1 cellular context compared by ENCODE assay signal in genomic region chr13:46675016-46675415, GRCh38.
TF ChIP-seq lines count a peak whose summit lies in the region.

No MANE protein-coding gene starts in this region.

TF ChIP-seq in HEK293, 187 proteins besides CTCF, POLR2A, EP300 and RAD21 (continued from another document and continues in another):
- TF ChIP-seq ZBTB26 (tag by site-specific recombination; optimal IDR thresholded peaks at IDR 0.05) (no peak), ZNF26 (tag by site-specific recombination; IDR thresholded peaks at IDR 0.05) (no peak), ZNF335 (tag by site-specific recombination; conservative IDR thresholded peaks at IDR 0.05) (no peak), ZNF133 (tag by site-specific recombination; IDR thresholded peaks at IDR 0.05) (no peak), ZNF610 (tag by site-specific recombination; IDR thresholded peaks at IDR 0.05; ENCODE audit: borderline replicate concordance) (peak; percentile 41; the same call in 1 of the 2 replicates), ZNF37A (tag by site-specific recombination; IDR thresholded peaks at IDR 0.05) (no peak), OSR2 (tag by site-specific recombination; IDR thresholded peaks at IDR 0.05) (peak; percentile 95), ZNF184 (tag by site-specific recombination; IDR thresholded peaks at IDR 0.05) (no peak; the same call in 1 of the 2 replicates), ZBTB49 (tag by site-specific recombination; IDR thresholded peaks at IDR 0.05; ENCODE audit: low read depth) (0 out of 2 replicates have a peak, but pooled peaks have one; percentile 32), KLF8 (tag by site-specific recombination; IDR thresholded peaks at IDR 0.05) (no peak), ZEB2 (tag by site-specific recombination; IDR thresholded peaks at IDR 0.05) (peak; percentile 94), ZNF791 (tag by site-specific recombination; IDR thresholded peaks at IDR 0.05) (no peak), ZNF660 (tag by site-specific recombination; IDR thresholded peaks at IDR 0.05) (no peak), ZFP69B (tag by site-specific recombination; IDR thresholded peaks at IDR 0.05) (peak; percentile 73), ZNF624 (tag by site-specific recombination; IDR thresholded peaks at IDR 0.05) (no peak), ZNF48 (tag by site-specific recombination; IDR thresholded peaks at IDR 0.05) (no peak), ZBTB44 (tag by site-specific recombination; IDR thresholded peaks at IDR 0.05) (peak; percentile 83), ZSCAN23 (tag by site-specific recombination; IDR thresholded peaks at IDR 0.05) (0 out of 2 replicates have a peak, but pooled peaks have one; percentile 79), ZXDB (tag by site-specific recombination; IDR thresholded peaks at IDR 0.05) (peak; percentile 77), ZNF707 (tag by site-specific recombination; IDR thresholded peaks at IDR 0.05) (no peak), IKZF3 (tag by site-specific recombination; IDR thresholded peaks at IDR 0.05) (peak; percentile 93), OVOL3 (tag by site-specific recombination; IDR thresholded peaks at IDR 0.05) (peak; percentile 95), ZNF664 (tag by site-specific recombination; IDR thresholded peaks at IDR 0.05) (peak; percentile 97), KLF17 (tag by site-specific recombination; IDR thresholded peaks at IDR 0.05) (no peak), ZNF354C (tag by site-specific recombination; IDR thresholded peaks at IDR 0.05; ENCODE audit: borderline replicate concordance, low read depth) (no peak), ZNF221 (tag by site-specific recombination; IDR thresholded peaks at IDR 0.05; ENCODE audit: borderline replicate concordance) (no peak), ZNF514 (tag by site-specific recombination; IDR thresholded peaks at IDR 0.05) (no peak), KLF10 (tag by site-specific recombination; IDR thresholded peaks at IDR 0.05) (peak; percentile 84; the same call in 1 of the 2 replicates), ZBTB10 (tag by site-specific recombination; IDR thresholded peaks at IDR 0.05) (no peak), WT1 (tag by site-specific recombination; IDR thresholded peaks at IDR 0.05) (peak; percentile 90), SETDB1 (IDR thresholded peaks at IDR 0.05; ENCODE audit: insufficient read length, low read length) (no peak), ZNF777 (tag by site-specific recombination; IDR thresholded peaks at IDR 0.05; ENCODE audit: borderline replicate concordance) (no peak), ZNF211 (tag by site-specific recombination; IDR thresholded peaks at IDR 0.05; ENCODE audit: low read depth) (no peak), ZBTB6 (tag by site-specific recombination; IDR thresholded peaks at IDR 0.05) (0 out of 2 replicates have a peak, but pooled peaks have one; percentile 40), ZNF24 (tag by site-specific recombination; IDR thresholded peaks at IDR 0.05) (peak; percentile 93), ZNF175 (tag by site-specific recombination; IDR thresholded peaks at IDR 0.05) (no peak), ZNF433 (tag by site-specific recombination; IDR thresholded peaks at IDR 0.05; ENCODE audit: low read depth) (no peak), ZNF561 (tag by site-specific recombination; IDR thresholded peaks at IDR 0.05; ENCODE audit: borderline replicate concordance) (peak; percentile 73; the same call in 1 of the 2 replicates), ZFP3 (tag by site-specific recombination; IDR thresholded peaks at IDR 0.05; ENCODE audit: low read depth) (no peak), ZBTB20 (tag by site-specific recombination; IDR thresholded peaks at IDR 0.05) (no peak), ZNF521 (tag by site-specific recombination; IDR thresholded peaks at IDR 0.05) (no peak), KLF1 (tag by site-specific recombination; IDR thresholded peaks at IDR 0.05) (no peak), SCRT1 (tag by site-specific recombination; IDR thresholded peaks at IDR 0.05; ENCODE audit: borderline replicate concordance) (peak; percentile 63; the same call in 1 of the 2 replicates), ZNF473 (tag by site-specific recombination; IDR thresholded peaks at IDR 0.05) (no peak), SP2 (tag by site-specific recombination; IDR thresholded peaks at IDR 0.05) (peak; percentile 54; the same call in 1 of the 2 replicates), ZNF174 (tag by site-specific recombination; IDR thresholded peaks at IDR 0.05) (no peak), YY2 (tag by site-specific recombination; IDR thresholded peaks at IDR 0.05) (no peak), ZNF292 (tag by site-specific recombination; IDR thresholded peaks at IDR 0.05; ENCODE audit: borderline replicate concordance, low read depth) (no peak), ZBTB7A (tag by site-specific recombination; IDR thresholded peaks at IDR 0.05; ENCODE audit: low read depth) (no peak), ZBTB48 (tag by site-specific recombination; IDR thresholded peaks at IDR 0.05) (no peak), ZNF776 (tag by site-specific recombination; IDR thresholded peaks at IDR 0.05; ENCODE audit: borderline replicate concordance) (no peak), ZNF112 (tag by site-specific recombination; IDR thresholded peaks at IDR 0.05) (no peak), ZIC2 (tag by site-specific recombination; IDR thresholded peaks at IDR 0.05) (no peak), ZNF768 (tag by site-specific recombination; IDR thresholded peaks at IDR 0.05) (no peak)
- TF ChIP-seq, protein P1, sequence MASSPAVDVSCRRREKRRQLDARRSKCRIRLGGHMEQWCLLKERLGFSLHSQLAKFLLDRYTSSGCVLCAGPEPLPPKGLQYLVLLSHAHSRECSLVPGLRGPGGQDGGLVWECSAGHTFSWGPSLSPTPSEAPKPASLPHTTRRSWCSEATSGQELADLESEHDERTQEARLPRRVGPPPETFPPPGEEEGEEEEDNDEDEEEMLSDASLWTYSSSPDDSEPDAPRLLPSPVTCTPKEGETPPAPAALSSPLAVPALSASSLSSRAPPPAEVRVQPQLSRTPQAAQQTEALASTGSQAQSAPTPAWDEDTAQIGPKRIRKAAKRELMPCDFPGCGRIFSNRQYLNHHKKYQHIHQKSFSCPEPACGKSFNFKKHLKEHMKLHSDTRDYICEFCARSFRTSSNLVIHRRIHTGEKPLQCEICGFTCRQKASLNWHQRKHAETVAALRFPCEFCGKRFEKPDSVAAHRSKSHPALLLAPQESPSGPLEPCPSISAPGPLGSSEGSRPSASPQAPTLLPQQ (tag by site-specific recombination; IDR thresholded peaks at IDR 0.05) = no peak
- TF ChIP-seq, protein P2, sequence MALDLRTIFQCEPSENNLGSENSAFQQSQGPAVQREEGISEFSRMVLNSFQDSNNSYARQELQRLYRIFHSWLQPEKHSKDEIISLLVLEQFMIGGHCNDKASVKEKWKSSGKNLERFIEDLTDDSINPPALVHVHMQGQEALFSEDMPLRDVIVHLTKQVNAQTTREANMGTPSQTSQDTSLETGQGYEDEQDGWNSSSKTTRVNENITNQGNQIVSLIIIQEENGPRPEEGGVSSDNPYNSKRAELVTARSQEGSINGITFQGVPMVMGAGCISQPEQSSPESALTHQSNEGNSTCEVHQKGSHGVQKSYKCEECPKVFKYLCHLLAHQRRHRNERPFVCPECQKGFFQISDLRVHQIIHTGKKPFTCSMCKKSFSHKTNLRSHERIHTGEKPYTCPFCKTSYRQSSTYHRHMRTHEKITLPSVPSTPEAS (tag by site-specific recombination; IDR thresholded peaks at IDR 0.05) = no peak
